ENCODE assay signal across 1 cellular context in genomic region chr22:37797874-37798500, GRCh38.
TF ChIP-seq lines count a peak whose summit lies in the region.

No MANE protein-coding gene starts in this region.

TF ChIP-seq in HepG2, 621 proteins besides CTCF, POLR2A, EP300 and RAD21:
- no peak for TF ChIP-seq DR1 (CRISPR knock-in tag; IDR thresholded peaks at IDR 0.05)
- TF ChIP-seq SRY (CRISPR knock-in tag; IDR thresholded peaks at IDR 0.05) = no peak
- TF ChIP-seq ZNF121 (CRISPR knock-in tag; IDR thresholded peaks at IDR 0.05) = no peak
- 0 out of 2 replicates have a peak, but pooled peaks have one; percentile 19 for TF ChIP-seq ZFX (CRISPR knock-in tag; IDR thresholded peaks at IDR 0.05; ENCODE audit: low read depth)
- TF ChIP-seq ZNF709 (CRISPR knock-in tag; IDR thresholded peaks at IDR 0.05) = peak; percentile 36; the same call in 1 of the 2 replicates
- TF ChIP-seq ELF3 (CRISPR knock-in tag; IDR thresholded peaks at IDR 0.05) = no peak
- peak; percentile 86 for TF ChIP-seq MAX (IDR thresholded peaks at IDR 0.05)
- no peak for TF ChIP-seq ZNF775 (CRISPR knock-in tag; IDR thresholded peaks at IDR 0.05; ENCODE audit: borderline replicate concordance)
- no peak for TF ChIP-seq ZSCAN5A (CRISPR knock-in tag; IDR thresholded peaks at IDR 0.05; ENCODE audit: borderline replicate concordance)
- TF ChIP-seq KLF6 (CRISPR knock-in tag; IDR thresholded peaks at IDR 0.05) = 0 out of 2 replicates have a peak, but pooled peaks have one; percentile 57
- TF ChIP-seq ATF4 (CRISPR knock-in tag; IDR thresholded peaks at IDR 0.05) = no peak
- no peak for TF ChIP-seq ZZZ3 (CRISPR knock-in tag; IDR thresholded peaks at IDR 0.05; ENCODE audit: borderline replicate concordance)
- TF ChIP-seq ZNF317 (CRISPR knock-in tag; IDR thresholded peaks at IDR 0.05) = no peak
- TF ChIP-seq ZNF672 (CRISPR knock-in tag; IDR thresholded peaks at IDR 0.05) = no peak
- no peak for TF ChIP-seq CAMTA2 (CRISPR knock-in tag; IDR thresholded peaks at IDR 0.05; ENCODE audit: borderline replicate concordance)
- TF ChIP-seq ZNF460 (CRISPR knock-in tag; IDR thresholded peaks at IDR 0.05; ENCODE audit: borderline replicate concordance) = no peak
- no peak for TF ChIP-seq DNMT3B (CRISPR knock-in tag; conservative IDR thresholded peaks at IDR 0.05)
- TF ChIP-seq THAP11 (CRISPR knock-in tag; IDR thresholded peaks at IDR 0.05) = 0 out of 2 replicates have a peak, but pooled peaks have one; percentile 13
- TF ChIP-seq, protein P1, sequence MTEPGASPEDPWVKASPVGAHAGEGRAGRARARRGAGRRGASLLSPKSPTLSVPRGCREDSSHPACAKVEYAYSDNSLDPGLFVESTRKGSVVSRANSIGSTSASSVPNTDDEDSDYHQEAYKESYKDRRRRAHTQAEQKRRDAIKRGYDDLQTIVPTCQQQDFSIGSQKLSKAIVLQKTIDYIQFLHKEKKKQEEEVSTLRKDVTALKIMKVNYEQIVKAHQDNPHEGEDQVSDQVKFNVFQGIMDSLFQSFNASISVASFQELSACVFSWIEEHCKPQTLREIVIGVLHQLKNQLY (CRISPR knock-in tag; IDR thresholded peaks at IDR 0.05) = peak; percentile 41; the same call in 1 of the 2 replicates
- TF ChIP-seq, protein P2, sequence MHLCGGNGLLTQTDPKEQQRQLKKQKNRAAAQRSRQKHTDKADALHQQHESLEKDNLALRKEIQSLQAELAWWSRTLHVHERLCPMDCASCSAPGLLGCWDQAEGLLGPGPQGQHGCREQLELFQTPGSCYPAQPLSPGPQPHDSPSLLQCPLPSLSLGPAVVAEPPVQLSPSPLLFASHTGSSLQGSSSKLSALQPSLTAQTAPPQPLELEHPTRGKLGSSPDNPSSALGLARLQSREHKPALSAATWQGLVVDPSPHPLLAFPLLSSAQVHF (CRISPR knock-in tag; IDR thresholded peaks at IDR 0.05) = no peak
- no peak for TF ChIP-seq ZKSCAN8 (CRISPR knock-in tag; IDR thresholded peaks at IDR 0.05; ENCODE audit: borderline replicate concordance)
- peak; percentile 83 for TF ChIP-seq MNT (IDR thresholded peaks at IDR 0.05)
- TF ChIP-seq KDM5B (CRISPR knock-in tag; IDR thresholded peaks at IDR 0.05; ENCODE audit: borderline replicate concordance) = no peak
- TF ChIP-seq NBN (conservative IDR thresholded peaks at IDR 0.05) = no peak
- no peak for TF ChIP-seq E2F5 (CRISPR knock-in tag; conservative IDR thresholded peaks at IDR 0.05)
- TF ChIP-seq YEATS2 (CRISPR knock-in tag; IDR thresholded peaks at IDR 0.05; ENCODE audit: borderline replicate concordance) = no peak
- TF ChIP-seq BRF2 (CRISPR knock-in tag; IDR thresholded peaks at IDR 0.05) = no peak
- no peak for TF ChIP-seq ERF (CRISPR knock-in tag; IDR thresholded peaks at IDR 0.05)
- no peak for TF ChIP-seq ZNF839 (CRISPR knock-in tag; IDR thresholded peaks at IDR 0.05; ENCODE audit: borderline replicate concordance)
- no peak for TF ChIP-seq ZNF746 (CRISPR knock-in tag; IDR thresholded peaks at IDR 0.05)
- TF ChIP-seq ZBED4 (CRISPR knock-in tag; IDR thresholded peaks at IDR 0.05; ENCODE audit: borderline replicate concordance) = no peak
- TF ChIP-seq, protein P3, sequence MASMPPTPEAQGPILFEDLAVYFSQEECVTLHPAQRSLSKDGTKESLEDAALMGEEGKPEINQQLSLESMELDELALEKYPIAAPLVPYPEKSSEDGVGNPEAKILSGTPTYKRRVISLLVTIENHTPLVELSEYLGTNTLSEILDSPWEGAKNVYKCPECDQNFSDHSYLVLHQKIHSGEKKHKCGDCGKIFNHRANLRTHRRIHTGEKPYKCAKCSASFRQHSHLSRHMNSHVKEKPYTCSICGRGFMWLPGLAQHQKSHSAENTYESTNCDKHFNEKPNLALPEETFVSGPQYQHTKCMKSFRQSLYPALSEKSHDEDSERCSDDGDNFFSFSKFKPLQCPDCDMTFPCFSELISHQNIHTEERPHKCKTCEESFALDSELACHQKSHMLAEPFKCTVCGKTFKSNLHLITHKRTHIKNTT (CRISPR knock-in tag; IDR thresholded peaks at IDR 0.05) = no peak
- TF ChIP-seq NFIB (CRISPR knock-in tag; IDR thresholded peaks at IDR 0.05; ENCODE audit: borderline replicate concordance) = no peak
- TF ChIP-seq HOXA7 (CRISPR knock-in tag; IDR thresholded peaks at IDR 0.05) = no peak
- TF ChIP-seq PHF5A (CRISPR knock-in tag; IDR thresholded peaks at IDR 0.05; ENCODE audit: low read depth, unreplicated experiment) = no peak
- no peak for TF ChIP-seq RFXAP (CRISPR knock-in tag; IDR thresholded peaks at IDR 0.05; ENCODE audit: borderline replicate concordance)
- TF ChIP-seq ZNF251 (CRISPR knock-in tag; IDR thresholded peaks at IDR 0.05) = no peak
- TF ChIP-seq, protein P4, sequence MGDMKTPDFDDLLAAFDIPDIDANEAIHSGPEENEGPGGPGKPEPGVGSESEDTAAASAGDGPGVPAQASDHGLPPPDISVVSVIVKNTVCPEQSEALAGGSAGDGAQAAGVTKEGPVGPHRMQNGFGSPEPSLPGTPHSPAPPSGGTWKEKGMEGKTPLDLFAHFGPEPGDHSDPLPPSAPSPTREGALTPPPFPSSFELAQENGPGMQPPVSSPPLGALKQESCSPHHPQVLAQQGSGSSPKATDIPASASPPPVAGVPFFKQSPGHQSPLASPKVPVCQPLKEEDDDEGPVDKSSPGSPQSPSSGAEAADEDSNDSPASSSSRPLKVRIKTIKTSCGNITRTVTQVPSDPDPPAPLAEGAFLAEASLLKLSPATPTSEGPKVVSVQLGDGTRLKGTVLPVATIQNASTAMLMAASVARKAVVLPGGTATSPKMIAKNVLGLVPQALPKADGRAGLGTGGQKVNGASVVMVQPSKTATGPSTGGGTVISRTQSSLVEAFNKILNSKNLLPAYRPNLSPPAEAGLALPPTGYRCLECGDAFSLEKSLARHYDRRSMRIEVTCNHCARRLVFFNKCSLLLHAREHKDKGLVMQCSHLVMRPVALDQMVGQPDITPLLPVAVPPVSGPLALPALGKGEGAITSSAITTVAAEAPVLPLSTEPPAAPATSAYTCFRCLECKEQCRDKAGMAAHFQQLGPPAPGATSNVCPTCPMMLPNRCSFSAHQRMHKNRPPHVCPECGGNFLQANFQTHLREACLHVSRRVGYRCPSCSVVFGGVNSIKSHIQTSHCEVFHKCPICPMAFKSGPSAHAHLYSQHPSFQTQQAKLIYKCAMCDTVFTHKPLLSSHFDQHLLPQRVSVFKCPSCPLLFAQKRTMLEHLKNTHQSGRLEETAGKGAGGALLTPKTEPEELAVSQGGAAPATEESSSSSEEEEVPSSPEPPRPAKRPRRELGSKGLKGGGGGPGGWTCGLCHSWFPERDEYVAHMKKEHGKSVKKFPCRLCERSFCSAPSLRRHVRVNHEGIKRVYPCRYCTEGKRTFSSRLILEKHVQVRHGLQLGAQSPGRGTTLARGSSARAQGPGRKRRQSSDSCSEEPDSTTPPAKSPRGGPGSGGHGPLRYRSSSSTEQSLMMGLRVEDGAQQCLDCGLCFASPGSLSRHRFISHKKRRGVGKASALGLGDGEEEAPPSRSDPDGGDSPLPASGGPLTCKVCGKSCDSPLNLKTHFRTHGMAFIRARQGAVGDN (CRISPR knock-in tag; IDR thresholded peaks at IDR 0.05) = peak; percentile 13; the same call in 1 of the 2 replicates
- TF ChIP-seq SALL1 (CRISPR knock-in tag; IDR thresholded peaks at IDR 0.05) = peak; percentile 34; the same call in 1 of the 2 replicates
- TF ChIP-seq AHR (CRISPR knock-in tag; IDR thresholded peaks at IDR 0.05) = no peak
- TF ChIP-seq SAFB2 (CRISPR knock-in tag; IDR thresholded peaks at IDR 0.05; ENCODE audit: borderline replicate concordance, low read depth) = no peak
- TF ChIP-seq BHLHE40 (IDR thresholded peaks at IDR 0.05; ENCODE audit: low read length) = 0 out of 2 replicates have a peak, but pooled peaks have one; percentile 31
- no peak for TF ChIP-seq HDAC1 (CRISPR knock-in tag; IDR thresholded peaks at IDR 0.05)
- TF ChIP-seq SP1 (IDR thresholded peaks at IDR 0.05) = no peak
- TF ChIP-seq SP1 (CRISPR knock-in tag; IDR thresholded peaks at IDR 0.05) = no peak
- no peak for TF ChIP-seq NR2F1 (CRISPR knock-in tag; IDR thresholded peaks at IDR 0.05)
- TF ChIP-seq HOXA9 (CRISPR knock-in tag; IDR thresholded peaks at IDR 0.05; ENCODE audit: borderline replicate concordance) = no peak
TF ChIP-seq in HepG2: peak in this region for 10.
